21 cellular contexts compared by ENCODE assay signal in the genomic region with DNA sequence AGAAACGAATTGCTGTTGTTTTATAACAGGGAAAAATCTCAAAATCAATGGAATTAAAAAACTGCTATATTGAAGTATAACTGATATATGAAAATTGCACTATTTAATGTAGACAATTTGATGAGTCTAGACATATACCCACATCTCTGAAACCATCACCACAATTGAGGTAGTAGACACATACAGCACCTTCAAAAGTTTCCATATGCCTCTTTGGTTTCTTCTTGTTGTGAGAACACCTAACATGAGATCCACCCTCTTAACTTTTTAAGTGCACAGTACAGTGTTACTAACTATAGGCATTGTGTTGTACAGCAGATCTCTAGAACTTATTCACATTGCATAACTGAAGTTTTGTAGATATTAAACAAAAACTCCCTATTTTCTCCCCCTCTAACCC. TPM values are rescaled to one million over a fixed set of nuclear protein-coding genes. Genes with fewer than 3 reads are reported as not detected.
DNase-seq lines count a peak whose midpoint lies in the region; ATAC-seq, FAIRE-seq and TF ChIP-seq lines count a peak whose summit lies in the region.
"Had no signal": no experiment of that assay in that cellular context is flagged by ENCODE, and none has a peak within 500 bp of the region (broad histone marks: within the 10 kb centered on the region; RNA-seq: fewer than 3 reads in every experiment).

No MANE protein-coding gene starts in this region.

- TF ChIP-seq CTCF in nephron (IDR thresholded peaks at IDR 0.05; ENCODE audit: unreplicated experiment in 3 of 3) (no peak), mucosa of descending colon (IDR thresholded peaks at IDR 0.05) (no peak)

- H3K9me3 ChIP-seq in mucosa of descending colon: no peaks in the 10 kb centered on the region
- H3K9me3 ChIP-seq: BE2C, Peyer's patch had no signal

- H3K27me3 Mint-ChIP-seq in nephron (ENCODE audit: low read depth): peaks cover 3% of the 10 kb centered on the region

- H3K9me3 Mint-ChIP-seq in nephron: no peaks in the 10 kb centered on the region

- intact Hi-C loops in mucosa of descending colon (cut with DNase I, micrococcal nuclease): no loop called here

- peaks cover 28% of the 10 kb centered on the region for H3K4me1 Mint-ChIP-seq in nephron

- ATAC-seq in GM18867 (IDR thresholded peaks at IDR 0.05; ENCODE audit: unreplicated experiment) (peak; percentile 57), HG02938 (IDR thresholded peaks at IDR 0.05; ENCODE audit: unreplicated experiment) (peak; percentile 47), mucosa of descending colon (no peak)
- ATAC-seq: SK-N-SH treated with all-trans-retinoic acid at 6 μM for 48 hours had no signal

- TF ChIP-seq POLR2A in GM12892 (IDR thresholded peaks at IDR 0.05; ENCODE audit: low read depth, low read length): no peak

- no peak overlapping the region for H3K27ac Mint-ChIP-seq in nephron

- peak overlapping the region in 2 of 3 experiments; percentile 12 to 58 for H3K4me3 Mint-ChIP-seq in nephron

- no peaks in the 10 kb centered on the region for H3K36me3 ChIP-seq in mucosa of descending colon (ENCODE audit: low read depth)
- H3K36me3 ChIP-seq: BE2C, Peyer's patch had no signal

- H3K36me3 Mint-ChIP-seq in nephron (ENCODE audit: low read depth): no peaks in the 10 kb centered on the region

- peaks cover 10% of the 10 kb centered on the region for H3K4me1 ChIP-seq in mucosa of descending colon (ENCODE audit: low read depth)
- H3K4me1 ChIP-seq: BE2C, Peyer's patch had no signal

- DNase-seq in GM12892 (ENCODE audit: insufficient read length): no peak
- DNase-seq in mucosa of descending colon: no peak
- no peak for DNase-seq in pons (ENCODE audit: low spot score)
- DNase-seq in mesenteric fat pad (ENCODE audit: low spot score): no peak
- DNase-seq: BE2C, EL, GF-D8, KG1, NCI-H1105, NCI-H146, NCI-H2029, NCI-H2171 treated with DMSO at 0.1 percent for 48 hours, NCI-H524 treated with DMSO at 0.1 percent for 48 hours, NCI-H82, Peyer's patch had no signal

- peak; percentile 58 for FAIRE-seq in GM12892 (lab: Jason Lieb, UNC)
- FAIRE-seq: H1, HTR-8/SVneo had no signal

- H3K4me3 ChIP-seq in mucosa of descending colon: no peak overlapping the region
- H3K4me3 ChIP-seq: Peyer's patch had no signal

RNA-seq across cellular contexts. Expression of gene SLC17A5, which starts 14.0 kb away (rescaled TPM):
- 4.2 TPM for polyA plus RNA-seq in GM12892 (2012; ENCODE audit: missing spikeins)
- total RNA-seq in mucosa of descending colon (10 to 100 TPM; 25.8 to 53.0 (median 42.3) TPM), mesenteric fat pad (21.4 TPM)

RNA-seq across cellular contexts. Expression of gene CD109, which starts 28.2 kb away (rescaled TPM):
- 2.0 TPM for polyA plus RNA-seq in GM12892 (2012; ENCODE audit: missing spikeins)
- total RNA-seq in mucosa of descending colon: 1 to 10 TPM; 1.7 to 9.1 (median 4.4) TPM
- total RNA-seq in mesenteric fat pad: 10.8 TPM
